35 cellular contexts compared by ENCODE assay signal in genomic region chr7:134030460-134030865, GRCh38.
"Had no signal": no experiment of that assay in that cellular context is flagged by ENCODE, and none has a peak within 500 bp of the region (broad histone marks: within the 10 kb centered on the region; RNA-seq: fewer than 3 reads in every experiment).

No MANE protein-coding gene starts in this region.

- H3K36me3 ChIP-seq: Peyer's patch, SJSA1, WERI-Rb-1 had no signal

- H3K27me3 Mint-ChIP-seq: activated CD4-positive, alpha-beta memory T cell treated with anti-CD3 and anti-CD28 coated beads, Interleukin-2, amount 10 ng/mL, durations not matched to agents 7 days and 5 days; activated CD8-positive, alpha-beta memory T cell treated with anti-CD3 and anti-CD28 coated beads, Interleukin-2, amount 10 ng/mL, durations not matched to agents 7 days and 5 days; activated naive CD8-positive, alpha-beta T cell treated with anti-CD3 and anti-CD28 coated beads for 36 hours; activated T-helper 17 cell treated with anti-CD3 and anti-CD28 coated beads, Interleukin-2, amount 50 U/mL, for 72 hours; T-cell had no signal

- H3K4me1 ChIP-seq: Peyer's patch, SJSA1 had no signal

- H3K27ac ChIP-seq: Peyer's patch, SJSA1, WERI-Rb-1 had no signal

- H3K27me3 ChIP-seq: Peyer's patch, SJSA1 had no signal

- H3K9me3 ChIP-seq: SJSA1 had no signal

- H3K36me3 Mint-ChIP-seq: activated CD8-positive, alpha-beta memory T cell treated with anti-CD3 and anti-CD28 coated beads, Interleukin-2, amount 10 ng/mL, durations not matched to agents 7 days and 5 days had no signal

- H3K9me3 Mint-ChIP-seq: activated CD4-positive, alpha-beta memory T cell treated with anti-CD3 and anti-CD28 coated beads, Interleukin-2, amount 10 ng/mL, durations not matched to agents 7 days and 5 days; activated T-cell treated with anti-CD3 and anti-CD28 coated beads, Interleukin-2, amount 50 U/mL, for 72 hours; T-cell had no signal

- ATAC-seq: activated CD8-positive, alpha-beta memory T cell treated with anti-CD3 and anti-CD28 coated beads, Interleukin-2, amount 10 ng/mL, durations not matched to agents 7 days and 5 days; activated T-cell treated with anti-CD3 and anti-CD28 coated beads, Interleukin-2, amount 50 U/mL, for 72 hours; activated T-helper 17 cell treated with anti-CD3 and anti-CD28 coated beads, Interleukin-2, amount 50 U/mL, for 72 hours; PC-3; SK-N-SH treated with all-trans-retinoic acid at 6 μM for 48 hours; T-cell had no signal

- H3K27ac Mint-ChIP-seq: activated CD4-positive, alpha-beta memory T cell treated with anti-CD3 and anti-CD28 coated beads, Interleukin-2, amount 10 ng/mL, durations not matched to agents 7 days and 5 days; activated CD8-positive, alpha-beta memory T cell treated with anti-CD3 and anti-CD28 coated beads, Interleukin-2, amount 10 ng/mL, durations not matched to agents 7 days and 5 days; activated naive CD8-positive, alpha-beta T cell treated with anti-CD3 and anti-CD28 coated beads for 36 hours; activated T-cell treated with anti-CD3 and anti-CD28 coated beads, Interleukin-2, amount 50 U/mL, for 72 hours; activated T-helper 17 cell treated with anti-CD3 and anti-CD28 coated beads, Interleukin-2, amount 50 U/mL, for 72 hours; T-cell had no signal

- H3K4me1 Mint-ChIP-seq: activated CD4-positive, alpha-beta memory T cell treated with anti-CD3 and anti-CD28 coated beads, Interleukin-2, amount 10 ng/mL, durations not matched to agents 7 days and 5 days; activated CD8-positive, alpha-beta memory T cell treated with anti-CD3 and anti-CD28 coated beads, Interleukin-2, amount 10 ng/mL, durations not matched to agents 7 days and 5 days; activated T-helper 17 cell treated with anti-CD3 and anti-CD28 coated beads, Interleukin-2, amount 50 U/mL, for 72 hours had no signal

- DNase-seq: activated CD4-positive, alpha-beta memory T cell treated with anti-CD3 and anti-CD28 coated beads, Interleukin-2, amount 10 ng/mL, durations not matched to agents 7 days and 5 days; activated CD4-positive, alpha-beta T cell treated with anti-CD3 and anti-CD28 coated beads for 1 hour; activated CD4-positive, alpha-beta T cell treated with anti-CD3 and anti-CD28 coated beads for 48 hours; activated CD4-positive, CD25-positive, alpha-beta regulatory T cell; activated CD8-positive, alpha-beta memory T cell treated with anti-CD3 and anti-CD28 coated beads for 24 hours; activated CD8-positive, alpha-beta memory T cell treated with anti-CD3 and anti-CD28 coated beads, Interleukin-2, amount 10 ng/mL, durations not matched to agents 7 days and 5 days; activated CD8-positive, alpha-beta memory T cell treated with anti-CD3 and anti-CD28 coated beads, Interleukin-2, amount 50 U/mL, for 48 hours; activated effector memory CD4-positive, alpha-beta T cell treated with anti-CD3 and anti-CD28 coated beads, Interleukin-2, amount 50 U/mL, for 16 hours; activated naive CD4-positive, alpha-beta T cell; activated naive CD4-positive, alpha-beta T cell treated with anti-CD3 and anti-CD28 coated beads, Interleukin-2, amount 50 U/mL, for 16 hours; activated naive CD8-positive, alpha-beta T cell treated with anti-CD3 and anti-CD28 coated beads for 36 hours; activated T-cell treated with anti-CD3 and anti-CD28 coated beads, Interleukin-2, amount 50 U/mL, for 1 hour; activated T-cell treated with anti-CD3 and anti-CD28 coated beads, Interleukin-2, amount 50 U/mL, for 72 hours; amniotic stem cell; aorta; cerebellar nuclear complex; Karpas-422; NCI-H1105; NCI-H1417 treated with DMSO at 0.1 percent for 48 hours; NCI-H1930; NCI-H2081 treated with DMSO at 0.1 percent for 48 hours; NCI-H510A; NCI-H748 treated with DMSO at 0.1 percent for 48 hours; NK-92 treated with Interleukin-12 subunit alpha and Interleukin-12 subunit beta, amount 100 ng/mL, for 24 hours; PC-3; Peyer's patch; RPMI8226; SHP77 treated with DMSO at 0.1 percent for 48 hours; T-cell; T-helper 2 cell; T1000; WERI-Rb-1 had no signal

- H3K4me3 ChIP-seq: Peyer's patch, SJSA1 had no signal

- H3K4me3 Mint-ChIP-seq: activated CD4-positive, alpha-beta memory T cell treated with anti-CD3 and anti-CD28 coated beads, Interleukin-2, amount 10 ng/mL, durations not matched to agents 7 days and 5 days; activated CD8-positive, alpha-beta memory T cell treated with anti-CD3 and anti-CD28 coated beads, Interleukin-2, amount 10 ng/mL, durations not matched to agents 7 days and 5 days; activated naive CD8-positive, alpha-beta T cell treated with anti-CD3 and anti-CD28 coated beads for 36 hours; activated T-cell treated with anti-CD3 and anti-CD28 coated beads, Interleukin-2, amount 50 U/mL, for 72 hours; activated T-helper 17 cell treated with anti-CD3 and anti-CD28 coated beads, Interleukin-2, amount 50 U/mL, for 72 hours; T-cell had no signal
